In the genomic region with DNA sequence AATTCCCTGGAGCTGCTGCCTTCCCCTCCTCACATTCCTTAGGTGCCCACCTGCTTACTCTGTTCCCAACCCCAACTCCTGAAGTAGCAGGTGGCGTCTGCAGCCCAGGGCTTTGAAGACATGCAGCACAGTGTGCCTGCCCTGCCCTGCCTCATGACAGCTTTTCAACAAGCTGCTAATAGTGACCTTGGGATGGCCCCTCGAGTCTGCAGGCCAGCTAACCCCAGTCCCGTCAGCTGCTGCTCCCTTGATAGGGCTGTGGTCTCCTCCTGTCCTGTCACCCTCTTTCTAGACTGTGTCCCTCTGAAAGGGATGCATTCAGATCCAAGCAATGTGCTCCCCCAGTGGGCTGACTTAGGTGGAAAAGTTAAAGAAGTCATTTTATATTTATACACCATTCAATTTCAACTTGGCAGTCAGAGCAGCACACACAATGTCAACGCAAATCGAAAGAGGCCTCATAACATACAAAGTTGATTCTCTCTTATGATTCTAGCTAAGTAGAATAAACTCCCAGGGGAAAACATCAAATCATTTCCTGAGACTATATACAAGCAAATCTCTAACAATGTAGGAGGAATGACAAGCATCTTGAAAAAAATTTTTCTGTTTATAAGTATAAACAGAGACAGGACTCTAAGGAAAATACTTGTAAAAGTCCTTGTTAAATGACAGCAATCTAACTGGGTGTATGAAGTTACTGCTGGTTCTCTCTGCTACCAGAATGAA, we compare ENCODE assay signal across 12 cellular contexts. TPM values are rescaled to one million over a fixed set of nuclear protein-coding genes. Genes with fewer than 3 reads are reported as not detected.
A peak's percentile ranks its signal among the peaks of the same experiment; 100 is the strongest.
DNase-seq lines count a peak whose midpoint lies in the region; ATAC-seq and TF ChIP-seq lines count a peak whose summit lies in the region.
"Had no signal": no experiment of that assay in that cellular context is flagged by ENCODE, and none has a peak within 500 bp of the region (broad histone marks: within the 10 kb centered on the region; RNA-seq: fewer than 3 reads in every experiment).

No MANE protein-coding gene starts in this region.

- no peaks in the 10 kb centered on the region for H3K9me3 Mint-ChIP-seq in CD4-positive, alpha-beta memory T cell

- H3K27me3 Mint-ChIP-seq in CD4-positive, alpha-beta memory T cell = no peaks in the 10 kb centered on the region

- peak; percentile 72 to 88 (median 86) for ATAC-seq in heart left ventricle
- ATAC-seq: T-helper 17 cell had no signal

- no peak overlapping the region for H4K91ac ChIP-seq in neuronal stem cell (ENCODE audit: low read depth, low read length, poor library complexity)

- no peak for TF ChIP-seq POLR2A in heart left ventricle (IDR thresholded peaks at IDR 0.05)

- H3K4me1 ChIP-seq in SJSA1 (replicated peaks) = peaks cover 46% of the 10 kb centered on the region
- peaks cover 0 to 24% (median 16%) of the 10 kb centered on the region in 12 donors for H3K4me1 ChIP-seq in heart left ventricle
- H3K4me1 ChIP-seq in neuronal stem cell (ENCODE audit: control insufficient read depth in 2 of 2, insufficient read depth in 1 of 2, low read depth in 1 of 2, low read length in 2 of 2) = peaks cover 0 to 4% of the 10 kb centered on the region in 2 donors
- H3K4me1 ChIP-seq in CD4-positive, alpha-beta memory T cell (ENCODE audit: insufficient read depth, low read length) = peaks cover 12% of the 10 kb centered on the region

- H3K27ac ChIP-seq in SJSA1 (peak overlapping the region; percentile 64), heart left ventricle (peak overlapping the region; percentile 7 to 83 (median 68)), neuronal stem cell (replicated peaks; ENCODE audit: low read length) (no peak overlapping the region)
- H3K27ac ChIP-seq in CD4-positive, alpha-beta memory T cell (ENCODE audit: low read depth, low read length) = no peak overlapping the region
- H3K27ac ChIP-seq: thoracic aorta had no signal

- H3K4ac ChIP-seq in neuronal stem cell (ENCODE audit: low read length) = no peak overlapping the region

- H3K9me3 ChIP-seq in SJSA1 (replicated peaks) (no peaks in the 10 kb centered on the region), heart left ventricle (no peaks in the 10 kb centered on the region), neuronal stem cell (replicated peaks in 1 of 2; ENCODE audit: control insufficient read depth in 2 of 2, insufficient read depth in 1 of 2, low read depth in 1 of 2, low read length in 2 of 2) (no peaks in the 10 kb centered on the region)
- H3K9me3 ChIP-seq in CD4-positive, alpha-beta memory T cell (ENCODE audit: control insufficient read depth in 1 of 2, low read length in 2 of 2) = no peaks in the 10 kb centered on the region
- H3K9me3 ChIP-seq: thoracic aorta had no signal

- H3K14ac ChIP-seq in neuronal stem cell (ENCODE audit: low read length) = no peak overlapping the region

- DNase-seq in AG08395 (ENCODE audit: low spot score) (peak; percentile 48), SJSA1 (ENCODE audit: low read depth in 1 of 2, low spot score in 2 of 2) (peak; percentile 58 to 93), heart left ventricle (peak in 3 of 5 donors; percentile 30 to 59 (median 37)), neuronal stem cell (ENCODE audit: low spot score) (no peak), RKO (ENCODE audit: low spot score) (no peak), epidermal melanocyte (ENCODE audit: insufficient read length, low spot score) (no peak), NCI-H2107 (lab: John Stamatoyannopoulos, UW) (no peak)
- DNase-seq in CD4-positive, alpha-beta memory T cell = no peak
- DNase-seq: activated naive CD4-positive, alpha-beta T cell treated with anti-CD3 and anti-CD28 coated beads, Interleukin-2, amount 50 U/mL, for 16 hours; kidney; T-helper 17 cell had no signal

- H3K27ac Mint-ChIP-seq in CD4-positive, alpha-beta memory T cell = peak overlapping the region in 1 of 7 donors; percentile 32
- H3K27ac Mint-ChIP-seq: T-helper 17 cell had no signal

- H3K4me3 ChIP-seq in SJSA1 (no peak overlapping the region), heart left ventricle (no peak overlapping the region), neuronal stem cell (ENCODE audit: low read length in 2 of 2) (peak overlapping the region in 1 of 2 donors; percentile 11)
- no peak overlapping the region for H3K4me3 ChIP-seq in CD4-positive, alpha-beta memory T cell (ENCODE audit: low read length in 2 of 2)
- H3K4me3 ChIP-seq: thoracic aorta had no signal

- peaks cover 5 to 31% (median 22%) of the 10 kb centered on the region in 4 donors for H3K4me1 Mint-ChIP-seq in CD4-positive, alpha-beta memory T cell

- POLR2A ChIA-PET in CD4-positive, alpha-beta memory T cell (lab: Charles Lee; ENCODE audit: partially characterized antibody) = no interaction called here

- intact Hi-C loops in heart left ventricle (cut with DNase I) = loop anchor here in 1 of 10 donors (2.0 kb wide), 1 partner anchor 37 kb away; the partner anchor contains the start of gene ADRB2
- intact Hi-C loops in CD4-positive, alpha-beta memory T cell (cut with micrococcal nuclease) = no loop called here

- H2AK5ac ChIP-seq in neuronal stem cell (ENCODE audit: low read depth, low read length) = no peak overlapping the region

- H2BK120ac ChIP-seq in neuronal stem cell (ENCODE audit: low read depth, low read length) = no peak overlapping the region

- H3K23ac ChIP-seq in neuronal stem cell (ENCODE audit: low read depth, low read length, poor library complexity) = peak overlapping the region; percentile 78

- no peaks in the 10 kb centered on the region for H3K36me3 Mint-ChIP-seq in CD4-positive, alpha-beta memory T cell

- no peaks in the 10 kb centered on the region for H3K79me1 ChIP-seq in neuronal stem cell (ENCODE audit: low read depth, low read length)

- TF ChIP-seq CTCF in heart left ventricle (IDR thresholded peaks at IDR 0.05) = peak in 2 of 12 donors; percentile 3 to 25

- H3K18ac ChIP-seq in neuronal stem cell (ENCODE audit: low read length) = peak overlapping the region; percentile 54

- CTCF ChIA-PET in CD4-positive, alpha-beta memory T cell (lab: Charles Lee; ENCODE audit: partially characterized antibody) = interaction anchor here (0.8 kb wide), 1 partner anchor 94 kb away, joined by 3 read pairs; no protein-coding TSS in a partner anchor

- WGBS in heart left ventricle, 4 donors = 16 to 26% (median 21%) methylated on average over 3 to 5 of the region's 5 CpGs
- no CpG with 5 or more reads among the region's 5 CpGs for WGBS in neuronal stem cell (ENCODE audit: extremely low coverage in 2 of 2, insufficient read length in 2 of 2, insufficient replicate concordance in 1 of 2), 2 donors

- no peak overlapping the region for H2BK15ac ChIP-seq in neuronal stem cell (ENCODE audit: low read length)

- H3K4me3 Mint-ChIP-seq in CD4-positive, alpha-beta memory T cell = no peak overlapping the region
- H3K4me3 Mint-ChIP-seq: T-helper 17 cell had no signal

- H2BK5ac ChIP-seq in neuronal stem cell (ENCODE audit: low read length) = no peak overlapping the region

- H2BK12ac ChIP-seq in neuronal stem cell (ENCODE audit: low read length) = no peak overlapping the region

- H2AFZ ChIP-seq in neuronal stem cell (ENCODE audit: low read length) = no peak overlapping the region

- H3K36me3 ChIP-seq in SJSA1 = no peaks in the 10 kb centered on the region
- no peaks in the 10 kb centered on the region for H3K36me3 ChIP-seq in heart left ventricle
- no peaks in the 10 kb centered on the region for H3K36me3 ChIP-seq in neuronal stem cell (replicated peaks in 1 of 2; ENCODE audit: control insufficient read depth in 2 of 2, insufficient read depth in 2 of 2, low read length in 2 of 2)
- H3K36me3 ChIP-seq in CD4-positive, alpha-beta memory T cell (ENCODE audit: insufficient read depth, low read length) = no peaks in the 10 kb centered on the region
- H3K36me3 ChIP-seq: thoracic aorta had no signal

- no peak overlapping the region for H3K4me2 ChIP-seq in neuronal stem cell (ENCODE audit: insufficient read depth, low read length, poor library complexity, severe bottlenecking)

- no peaks in the 10 kb centered on the region for H3K27me3 ChIP-seq in SJSA1 (replicated peaks)
- H3K27me3 ChIP-seq in heart left ventricle = no peaks in the 10 kb centered on the region
- H3K27me3 ChIP-seq in neuronal stem cell (ENCODE audit: control insufficient read depth in 3 of 3, insufficient read depth in 3 of 3, low read depth in 1 of 3, low read length in 3 of 3) = no peaks in the 10 kb centered on the region
- H3K27me3 ChIP-seq in CD4-positive, alpha-beta memory T cell (ENCODE audit: insufficient read depth, low read length) = no peaks in the 10 kb centered on the region

- no peak overlapping the region for H3K9ac ChIP-seq in neuronal stem cell (ENCODE audit: low read depth, low read length, poor library complexity)

- H4K8ac ChIP-seq in neuronal stem cell (ENCODE audit: low read depth, low read length) = no peak overlapping the region

RNA-seq across cellular contexts. Expression of gene ADRB2, which starts 37.9 kb away (rescaled TPM):
- total RNA-seq in SJSA1 (2014; rRNA removed; shearing (Covaris generic)) = 13.8 and 14.9 TPM in 2 replicates
- total RNA-seq in heart left ventricle = 1 to 10 TPM; 3.4 to 8.3 (median 6.2) TPM
- 1 to 10 TPM; 1.8 to 4.4 TPM for polyA plus RNA-seq in heart left ventricle
- 0.40 TPM for polyA plus RNA-seq in neuronal stem cell (2013, experiment 1 of 2)
- 0.40 TPM for polyA plus RNA-seq in neuronal stem cell (2013, experiment 2 of 2)
- total RNA-seq in CD4-positive, alpha-beta memory T cell = 1 to 10 TPM; 5.6 to 6.1 TPM
- 1 to 10 TPM; 3.6 to 5.2 TPM for polyA plus RNA-seq in CD4-positive, alpha-beta memory T cell

Comparison
In these comparisons a context has a peak if more than half of its experiments do, and no peak if none do; other contexts are left out.
1. DNase-seq: peak in AG08395 (single experiment), SJSA1 (2 of 2) and heart left ventricle (3 of 5); none in neuronal stem cell (single experiment), RKO (single experiment), CD4-positive, alpha-beta memory T cell (0 of 5), epidermal melanocyte (single experiment) and NCI-H2107 (single experiment).
2. H3K27ac ChIP-seq: peak in SJSA1 (single experiment) and heart left ventricle (12 of 12); none in neuronal stem cell (single experiment) and CD4-positive, alpha-beta memory T cell (single experiment).